Comparison of ENCODE assay signal across 9 cellular contexts in the genomic region with DNA sequence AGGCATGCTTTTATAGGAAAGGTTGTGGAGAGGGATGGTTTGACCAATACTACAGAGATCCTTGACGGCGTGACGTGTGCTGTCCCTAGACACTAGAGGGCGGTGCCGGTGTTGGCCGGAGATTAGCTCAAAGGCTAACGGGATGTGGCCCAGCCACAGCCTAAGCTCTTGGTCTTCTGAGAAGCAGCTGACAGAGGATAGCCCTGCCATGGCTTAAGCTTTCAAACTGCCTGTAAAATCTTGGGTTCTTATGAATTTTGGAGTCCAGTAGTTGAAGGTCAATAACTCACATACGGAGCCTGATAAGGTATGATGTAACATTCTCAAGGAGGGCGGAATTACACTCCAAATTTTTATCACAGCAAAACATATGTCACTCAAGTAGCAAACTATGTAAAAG.
DNase-seq lines count a peak whose midpoint lies in the region; ATAC-seq and TF ChIP-seq lines count a peak whose summit lies in the region.
"Had no signal": no experiment of that assay in that cellular context is flagged by ENCODE, and none has a peak within 500 bp of the region (broad histone marks: within the 10 kb centered on the region; RNA-seq: fewer than 3 reads in every experiment).

No MANE protein-coding gene starts in this region.

- no peak overlapping the region for H3K9ac ChIP-seq in mesendoderm (ENCODE audit: low read length)
- H3K9ac ChIP-seq: BLaER1 treated with 17β-estradiol and CSF1 and Interleukin-3, amounts not matched to agents 10 nM and 100 nM had no signal

- H3K4ac ChIP-seq in mesendoderm (ENCODE audit: low read depth, low read length), result no peak overlapping the region

- H4K5ac ChIP-seq in mesendoderm (ENCODE audit: low read length), result no peak overlapping the region

- peak in 55 of 56 donors; percentile 14 to 78 (median 54) for TF ChIP-seq CTCF in dorsolateral prefrontal cortex (IDR thresholded peaks at IDR 0.05 in 54 of 56, conservative IDR thresholded peaks at IDR 0.05 in 2 of 56; ENCODE audit: low read depth in 1 of 56, partially characterized antibody in 56 of 56)

- no peaks in the 10 kb centered on the region for H3K36me3 ChIP-seq in mesendoderm (ENCODE audit: control insufficient read depth, insufficient read depth, low read length)
- H3K36me3 ChIP-seq: BLaER1 treated with 17β-estradiol and CSF1 and Interleukin-3, amounts not matched to agents 10 nM and 100 nM had no signal

- ATAC-seq in GM19463 (IDR thresholded peaks at IDR 0.05; ENCODE audit: unreplicated experiment) (peak; percentile 100), HG03378 (IDR thresholded peaks at IDR 0.05; ENCODE audit: unreplicated experiment) (peak; percentile 98)

- no peak overlapping the region for H3K4me2 ChIP-seq in mesendoderm (ENCODE audit: low read length)
- H3K4me2 ChIP-seq: BLaER1 treated with 17β-estradiol and CSF1 and Interleukin-3, amounts not matched to agents 10 nM and 100 nM had no signal

- no peaks in the 10 kb centered on the region for H3K79me2 ChIP-seq in mesendoderm (ENCODE audit: control insufficient read depth, insufficient read depth, low read length)

- DNase-seq in NCI-H2107 treated with DMSO at 0.1 percent for 48 hours (lab: John Stamatoyannopoulos, UW; ENCODE audit: unreplicated experiment) (peak; percentile 30), NCI-H2107 (lab: John Stamatoyannopoulos, UW) (no peak), OCI-M1 (lab: John Stamatoyannopoulos, UW) (peak; percentile 97), dorsolateral prefrontal cortex (peak in 9 of 10 donors; percentile 25 to 65 (median 50)), mesendoderm (peak; percentile 91), activated gamma-delta T cell treated with Interleukin-2 at 50 U/mL for 16 hours (no peak)

- no peak overlapping the region for H4K8ac ChIP-seq in mesendoderm (ENCODE audit: low read depth, low read length)

- H3K79me1 ChIP-seq in mesendoderm (ENCODE audit: low read length), result no peaks in the 10 kb centered on the region

- H3K27ac ChIP-seq in dorsolateral prefrontal cortex (no peak overlapping the region), mesendoderm (ENCODE audit: low read depth, low read length) (no peak overlapping the region)
- H3K27ac ChIP-seq: BLaER1 treated with 17β-estradiol and CSF1 and Interleukin-3, amounts not matched to agents 10 nM and 100 nM had no signal

- H3K56ac ChIP-seq in mesendoderm (ENCODE audit: low read length), result no peak overlapping the region

- H3K4me1 ChIP-seq in mesendoderm (ENCODE audit: control insufficient read depth, low read depth, low read length), result no peaks in the 10 kb centered on the region
- H3K4me1 ChIP-seq: BLaER1 treated with 17β-estradiol and CSF1 and Interleukin-3, amounts not matched to agents 10 nM and 100 nM had no signal

- no peak overlapping the region for H3K18ac ChIP-seq in mesendoderm (ENCODE audit: low read length)

- intact Hi-C loops in dorsolateral prefrontal cortex (cut with DNase I), result loop anchor here in 1 of 2 donors (5.0 kb wide), 1 partner anchor 395 kb away; no protein-coding TSS in a partner anchor

- H3K27me3 ChIP-seq in dorsolateral prefrontal cortex, result no peaks in the 10 kb centered on the region
- no peaks in the 10 kb centered on the region for H3K27me3 ChIP-seq in mesendoderm (ENCODE audit: insufficient read depth, low read length, poor library complexity)
- H3K27me3 ChIP-seq: BLaER1 treated with 17β-estradiol and CSF1 and Interleukin-3, amounts not matched to agents 10 nM and 100 nM had no signal

- no peak overlapping the region for H2BK15ac ChIP-seq in mesendoderm (replicated peaks; ENCODE audit: low read depth)

- H2BK120ac ChIP-seq in mesendoderm (ENCODE audit: low read depth, low read length), result no peak overlapping the region

- no CpG with 5 or more reads among the region's 9 CpGs for WGBS in mesendoderm (ENCODE audit: extremely low coverage, insufficient coverage, low lambda C conversion rate)

- H3K4me3 ChIP-seq in dorsolateral prefrontal cortex (no peak overlapping the region), mesendoderm (ENCODE audit: low read length) (no peak overlapping the region)
- H3K4me3 ChIP-seq: BLaER1 treated with 17β-estradiol and CSF1 and Interleukin-3, amounts not matched to agents 10 nM and 100 nM had no signal

- no peak overlapping the region for H2BK5ac ChIP-seq in mesendoderm (ENCODE audit: low read length)

- no peak overlapping the region for H3K23ac ChIP-seq in mesendoderm (ENCODE audit: low read length)

- H2AK5ac ChIP-seq in mesendoderm (ENCODE audit: low read length), result no peak overlapping the region

Comparison
In these comparisons a context has a peak if more than half of its experiments do, and no peak if none do; other contexts are left out.
1. DNase-seq: peak in NCI-H2107 treated with DMSO at 0.1 percent for 48 hours (single experiment), OCI-M1 (single experiment), dorsolateral prefrontal cortex (9 of 10) and mesendoderm (single experiment); none in NCI-H2107 (single experiment) and activated gamma-delta T cell treated with Interleukin-2 at 50 U/mL for 16 hours (single experiment).